ENCODE assay signal across 16 cellular contexts in genomic region chr1:194069831-194070218, GRCh38.
"Had no signal": no experiment of that assay in that cellular context is flagged by ENCODE, and none has a peak within 500 bp of the region (broad histone marks: within the 10 kb centered on the region; RNA-seq: fewer than 3 reads in every experiment).

No MANE protein-coding gene starts in this region.

- H3K36me3 ChIP-seq: lower lobe of right lung, neural progenitor cell, prostate gland, sigmoid colon, stomach, thoracic aorta, transverse colon had no signal

- H3K4me3 ChIP-seq: lower lobe of right lung, neural progenitor cell, prostate gland, sigmoid colon, skin epidermis, stomach, thoracic aorta, transverse colon had no signal

- DNase-seq: effector memory CD4-positive, alpha-beta T cell; islet precursor cell; retina; stimulated activated CD4-positive, alpha-beta T cell treated with anti-CD3 and anti-CD28 coated beads, Interleukin-12 subunit alpha, Interleukin-12 subunit beta, amount 100 ng/mL, for 4 hours; stimulated activated naive CD4-positive, alpha-beta T cell; stomach had no signal

- H3K9me3 ChIP-seq: lower lobe of right lung, prostate gland, sigmoid colon, stomach, thoracic aorta, transverse colon had no signal

- ATAC-seq: esophagus mucosa; natural killer cell treated with Interleukin-12 subunit alpha and Interleukin-12 subunit beta and Interleukin-15 and Interleukin-18, amount 100 ng/mL, for 72 hours had no signal

- H3K27ac ChIP-seq: lower lobe of right lung, neural progenitor cell, parathyroid adenoma, prostate gland, skin epidermis, thoracic aorta had no signal

- H3K27me3 ChIP-seq: neural progenitor cell, sigmoid colon, stomach, transverse colon had no signal

- H3K4me1 ChIP-seq: neural progenitor cell, parathyroid adenoma, prostate gland, stomach, transverse colon had no signal
